Comparison of ENCODE assay signal across 1 cellular context in genomic region chr13:67769987-67770341, GRCh38.
TF ChIP-seq lines count a peak whose summit lies in the region.

No MANE protein-coding gene starts in this region.

TF ChIP-seq in GM23338, 12 proteins besides CTCF, POLR2A, EP300 and RAD21 (continued from another document):
- TF ChIP-seq, protein P1, sequence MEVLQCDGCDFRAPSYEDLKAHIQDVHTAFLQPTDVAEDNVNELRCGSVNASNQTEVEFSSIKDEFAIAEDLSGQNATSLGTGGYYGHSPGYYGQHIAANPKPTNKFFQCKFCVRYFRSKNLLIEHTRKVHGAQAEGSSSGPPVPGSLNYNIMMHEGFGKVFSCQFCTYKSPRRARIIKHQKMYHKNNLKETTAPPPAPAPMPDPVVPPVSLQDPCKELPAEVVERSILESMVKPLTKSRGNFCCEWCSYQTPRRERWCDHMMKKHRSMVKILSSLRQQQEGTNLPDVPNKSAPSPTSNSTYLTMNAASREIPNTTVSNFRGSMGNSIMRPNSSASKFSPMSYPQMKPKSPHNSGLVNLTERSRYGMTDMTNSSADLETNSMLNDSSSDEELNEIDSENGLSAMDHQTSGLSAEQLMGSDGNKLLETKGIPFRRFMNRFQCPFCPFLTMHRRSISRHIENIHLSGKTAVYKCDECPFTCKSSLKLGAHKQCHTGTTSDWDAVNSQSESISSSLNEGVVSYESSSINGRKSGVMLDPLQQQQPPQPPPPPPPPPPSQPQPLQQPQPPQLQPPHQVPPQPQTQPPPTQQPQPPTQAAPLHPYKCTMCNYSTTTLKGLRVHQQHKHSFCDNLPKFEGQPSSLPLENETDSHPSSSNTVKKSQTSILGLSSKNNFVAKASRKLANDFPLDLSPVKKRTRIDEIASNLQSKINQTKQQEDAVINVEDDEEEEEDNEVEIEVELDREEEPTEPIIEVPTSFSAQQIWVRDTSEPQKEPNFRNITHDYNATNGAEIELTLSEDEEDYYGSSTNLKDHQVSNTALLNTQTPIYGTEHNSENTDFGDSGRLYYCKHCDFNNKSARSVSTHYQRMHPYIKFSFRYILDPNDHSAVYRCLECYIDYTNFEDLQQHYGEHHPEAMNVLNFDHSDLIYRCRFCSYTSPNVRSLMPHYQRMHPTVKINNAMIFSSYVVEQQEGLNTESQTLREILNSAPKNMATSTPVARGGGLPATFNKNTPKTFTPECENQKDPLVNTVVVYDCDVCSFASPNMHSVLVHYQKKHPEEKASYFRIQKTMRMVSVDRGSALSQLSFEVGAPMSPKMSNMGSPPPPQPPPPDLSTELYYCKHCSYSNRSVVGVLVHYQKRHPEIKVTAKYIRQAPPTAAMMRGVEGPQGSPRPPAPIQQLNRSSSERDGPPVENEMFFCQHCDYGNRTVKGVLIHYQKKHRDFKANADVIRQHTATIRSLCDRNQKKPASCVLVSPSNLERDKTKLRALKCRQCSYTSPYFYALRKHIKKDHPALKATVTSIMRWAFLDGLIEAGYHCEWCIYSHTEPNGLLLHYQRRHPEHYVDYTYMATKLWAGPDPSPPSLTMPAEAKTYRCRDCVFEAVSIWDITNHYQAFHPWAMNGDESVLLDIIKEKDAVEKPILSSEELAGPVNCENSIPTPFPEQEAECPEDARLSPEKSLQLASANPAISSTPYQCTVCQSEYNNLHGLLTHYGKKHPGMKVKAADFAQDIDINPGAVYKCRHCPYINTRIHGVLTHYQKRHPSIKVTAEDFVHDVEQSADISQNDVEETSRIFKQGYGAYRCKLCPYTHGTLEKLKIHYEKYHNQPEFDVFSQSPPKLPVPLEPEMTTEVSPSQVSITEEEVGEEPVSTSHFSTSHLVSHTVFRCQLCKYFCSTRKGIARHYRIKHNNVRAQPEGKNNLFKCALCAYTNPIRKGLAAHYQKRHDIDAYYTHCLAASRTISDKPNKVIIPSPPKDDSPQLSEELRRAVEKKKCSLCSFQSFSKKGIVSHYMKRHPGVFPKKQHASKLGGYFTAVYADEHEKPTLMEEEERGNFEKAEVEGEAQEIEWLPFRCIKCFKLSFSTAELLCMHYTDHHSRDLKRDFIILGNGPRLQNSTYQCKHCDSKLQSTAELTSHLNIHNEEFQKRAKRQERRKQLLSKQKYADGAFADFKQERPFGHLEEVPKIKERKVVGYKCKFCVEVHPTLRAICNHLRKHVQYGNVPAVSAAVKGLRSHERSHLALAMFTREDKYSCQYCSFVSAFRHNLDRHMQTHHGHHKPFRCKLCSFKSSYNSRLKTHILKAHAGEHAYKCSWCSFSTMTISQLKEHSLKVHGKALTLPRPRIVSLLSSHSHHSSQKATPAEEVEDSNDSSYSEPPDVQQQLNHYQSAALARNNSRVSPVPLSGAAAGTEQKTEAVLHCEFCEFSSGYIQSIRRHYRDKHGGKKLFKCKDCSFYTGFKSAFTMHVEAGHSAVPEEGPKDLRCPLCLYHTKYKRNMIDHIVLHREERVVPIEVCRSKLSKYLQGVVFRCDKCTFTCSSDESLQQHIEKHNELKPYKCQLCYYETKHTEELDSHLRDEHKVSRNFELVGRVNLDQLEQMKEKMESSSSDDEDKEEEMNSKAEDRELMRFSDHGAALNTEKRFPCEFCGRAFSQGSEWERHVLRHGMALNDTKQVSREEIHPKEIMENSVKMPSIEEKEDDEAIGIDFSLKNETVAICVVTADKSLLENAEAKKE (CRISPR knock-in tag; IDR thresholded peaks at IDR 0.05), result no peak
- no peak for TF ChIP-seq POLR2AphosphoS5 (IDR thresholded peaks at IDR 0.05; ENCODE audit: low read depth)
- no peak for TF ChIP-seq EZH2phosphoT487 (IDR thresholded peaks at IDR 0.05; ENCODE audit: unreplicated experiment)
- no peak for TF ChIP-seq STAT1 (IDR thresholded peaks at IDR 0.05; ENCODE audit: unreplicated experiment)
- no peak for TF ChIP-seq REST (IDR thresholded peaks at IDR 0.05; ENCODE audit: unreplicated experiment)
- TF ChIP-seq ZNF331 (CRISPR knock-in tag; IDR thresholded peaks at IDR 0.05; ENCODE audit: low read depth), result no peak
- TF ChIP-seq JUNB (IDR thresholded peaks at IDR 0.05; ENCODE audit: unreplicated experiment), result no peak
- TF ChIP-seq NANOG (IDR thresholded peaks at IDR 0.05; ENCODE audit: borderline replicate concordance), result no peak
- TF ChIP-seq ETS1 (IDR thresholded peaks at IDR 0.05), result no peak
- no peak for TF ChIP-seq ZNF114 (CRISPR knock-in tag; IDR thresholded peaks at IDR 0.05)
